2 cellular contexts compared by ENCODE assay signal in genomic region chr3:156793851-156794250, GRCh38.
TF ChIP-seq lines count a peak whose summit lies in the region.

No MANE protein-coding gene starts in this region.

TF ChIP-seq in SK-N-SH, 30 proteins besides CTCF, POLR2A, EP300 and RAD21 (continued from another document):
- TF ChIP-seq USF1 (IDR thresholded peaks at IDR 0.05; ENCODE audit: borderline replicate concordance, low read depth) (no peak), YY1 (IDR thresholded peaks at IDR 0.05; ENCODE audit: low read depth) (no peak), RFX5 (IDR thresholded peaks at IDR 0.05; ENCODE audit: low read length) (no peak), MAX (IDR thresholded peaks at IDR 0.05; ENCODE audit: low read depth) (no peak), SIN3A (IDR thresholded peaks at IDR 0.05; ENCODE audit: borderline replicate concordance, low read depth, low read length) (no peak), ELF1 (IDR thresholded peaks at IDR 0.05) (no peak), NRF1 (IDR thresholded peaks at IDR 0.05; ENCODE audit: low read depth, low read length) (no peak), MXI1 (IDR thresholded peaks at IDR 0.05; ENCODE audit: low read depth, low read length) (no peak), FOSL2 (IDR thresholded peaks at IDR 0.05; ENCODE audit: borderline replicate concordance, low read depth) (no peak), GATA2 (CRISPR knock-in tag; IDR thresholded peaks at IDR 0.05) (no peak), GABPA (IDR thresholded peaks at IDR 0.05; ENCODE audit: low read depth) (no peak), SMC3 (IDR thresholded peaks at IDR 0.05; ENCODE audit: low read depth, low read length) (no peak)

TF ChIP-seq in SK-N-SH treated with all-trans-retinoic acid at 6 μM for 48 hours, 23 proteins besides CTCF, POLR2A, EP300 and RAD21 (continued from another document):
- TF ChIP-seq CSRNP3 (CRISPR knock-in tag; IDR thresholded peaks at IDR 0.05) (no peak), ZFP30 (CRISPR knock-in tag; IDR thresholded peaks at IDR 0.05) (no peak), ZNF70 (CRISPR knock-in tag; IDR thresholded peaks at IDR 0.05) (no peak)
